In genomic region chr2:241736111-241736510, GRCh38 we compare ENCODE assay signal across 1 cellular context.
TF ChIP-seq lines count a peak whose summit lies in the region.

No MANE protein-coding gene starts in this region.

TF ChIP-seq in A549, 52 proteins besides CTCF, POLR2A, EP300 and RAD21 (continued from another document):
- 0 out of 2 replicates have a peak, but pooled peaks have one; percentile 4 for TF ChIP-seq CHD4 (IDR thresholded peaks at IDR 0.05; ENCODE audit: borderline replicate concordance)
- no peak for TF ChIP-seq FOSB (CRISPR knock-in tag; IDR thresholded peaks at IDR 0.05)
- TF ChIP-seq ZFP36 (IDR thresholded peaks at IDR 0.05; ENCODE audit: borderline replicate concordance, partially characterized antibody) = no peak
